In the genomic region with DNA sequence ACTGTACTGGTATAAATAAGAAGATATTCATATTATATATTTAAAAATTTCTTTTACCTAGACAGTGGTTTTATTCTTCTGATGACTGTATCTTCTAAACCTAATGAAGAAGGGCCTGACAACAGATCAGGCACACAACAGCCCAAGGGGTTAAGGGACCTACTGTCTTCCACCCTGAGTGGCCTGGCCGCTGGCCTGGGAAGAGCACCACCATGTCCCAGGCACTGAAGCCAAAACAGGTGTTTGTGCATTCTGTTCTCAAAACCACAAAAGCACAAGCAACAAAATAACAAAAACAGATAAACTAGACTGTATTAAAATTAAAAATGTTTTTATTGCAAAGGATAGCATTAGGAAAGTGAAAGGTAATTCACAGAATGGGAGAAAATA, we compare ENCODE assay signal across 22 cellular contexts. TPM values are rescaled to one million over a fixed set of nuclear protein-coding genes. Genes with fewer than 3 reads are reported as not detected.
DNase-seq lines count a peak whose midpoint lies in the region; TF ChIP-seq lines count a peak whose summit lies in the region.
"Had no signal": no experiment of that assay in that cellular context is flagged by ENCODE, and none has a peak within 500 bp of the region (broad histone marks: within the 10 kb centered on the region; RNA-seq: fewer than 3 reads in every experiment).

No MANE protein-coding gene starts in this region.

- TF ChIP-seq CTCF in CD14-positive monocyte (IDR thresholded peaks at IDR 0.05) (no peak), testis (IDR thresholded peaks at IDR 0.05) (no peak)

- no peak overlapping the region for H3K4me3 ChIP-seq in SJCRH30
- H3K4me3 ChIP-seq in mesenchymal stem cell (ENCODE audit: insufficient read depth in 1 of 2, low read depth in 1 of 2, low read length in 2 of 2), result no peak overlapping the region
- no peak overlapping the region for H3K4me3 ChIP-seq in testis
- H3K4me3 ChIP-seq: GM23338 had no signal

- H3K27ac ChIP-seq in SJCRH30, result peak overlapping the region; percentile 62
- peak overlapping the region; percentile 59 for H3K27ac ChIP-seq in mesenchymal stem cell (ENCODE audit: low read length, poor library complexity, severe bottlenecking)
- peak overlapping the region; percentile 12 to 69 for H3K27ac ChIP-seq in testis
- H3K27ac ChIP-seq: KMS-11 had no signal

- H3K4ac ChIP-seq in mesenchymal stem cell (ENCODE audit: low read depth in 1 of 2, low read length in 2 of 2), result no peak overlapping the region

- WGBS in mesenchymal stem cell, result 100% methylated on average over 1 of the region's 1 CpG
- 26 to 47% methylated on average over 1 of the region's 1 CpG for WGBS in testis, 2 donors

- H3K23ac ChIP-seq in mesenchymal stem cell (ENCODE audit: low read length in 2 of 2), result no peak overlapping the region

- no peak overlapping the region for H2BK12ac ChIP-seq in mesenchymal stem cell (ENCODE audit: low read length in 2 of 2)

- H4K91ac ChIP-seq in mesenchymal stem cell (ENCODE audit: low read length), result no peak overlapping the region

- H3K27me3 Mint-ChIP-seq in CD14-positive monocyte (ENCODE audit: low read depth in 3 of 3), result no peaks in the 10 kb centered on the region
- H3K27me3 Mint-ChIP-seq: T-cell had no signal

- no peak overlapping the region for H2BK5ac ChIP-seq in mesenchymal stem cell (ENCODE audit: low read depth, low read length, poor library complexity, severe bottlenecking)

- H3K27me3 ChIP-seq in SJCRH30, result no peaks in the 10 kb centered on the region
- no peaks in the 10 kb centered on the region for H3K27me3 ChIP-seq in mesenchymal stem cell (ENCODE audit: control insufficient read depth in 1 of 2, insufficient read depth in 1 of 2, low read length in 2 of 2)
- no peaks in the 10 kb centered on the region for H3K27me3 ChIP-seq in testis
- H3K27me3 ChIP-seq: BE2C had no signal

- H3K4me1 Mint-ChIP-seq in CD14-positive monocyte, result peaks cover 83% of the 10 kb centered on the region

- H2AK5ac ChIP-seq in mesenchymal stem cell (ENCODE audit: low read length, severe bottlenecking), result peak overlapping the region; percentile 98

- DNase-seq in CD14-positive monocyte (ENCODE audit: low spot score) (no peak), SJCRH30 (peak in 1 of 2 experiments; percentile 39), mesenchymal stem cell (no peak), testis (no peak), medulla oblongata (ENCODE audit: extremely low spot score) (no peak), AML-193 (lab: John Stamatoyannopoulos, UW) (no peak)
- no peak for DNase-seq in activated CD4-positive, alpha-beta T cell treated with anti-CD3 and anti-CD28 coated beads for 48 hours
- DNase-seq: BE2C; Caco-2; CD4-positive, alpha-beta memory T cell; DMS 273 treated with DMSO at 0.1 percent for 48 hours; DMS79 treated with DMSO at 0.1 percent for 48 hours; IMR-90; MV-4-11; NCI-H1694; NCI-H2081; NCI-H2171 treated with DMSO at 0.1 percent for 48 hours; NCI-H526; RPMI8226; T-cell had no signal

- H3K79me1 ChIP-seq in mesenchymal stem cell (replicated peaks; ENCODE audit: low read length, poor library complexity, severe bottlenecking), result no peaks in the 10 kb centered on the region

- H3K9me3 ChIP-seq in SJCRH30 (replicated peaks), result no peaks in the 10 kb centered on the region
- no peaks in the 10 kb centered on the region for H3K9me3 ChIP-seq in mesenchymal stem cell (ENCODE audit: control insufficient read depth, low read length)
- no peaks in the 10 kb centered on the region for H3K9me3 ChIP-seq in testis
- H3K9me3 ChIP-seq: BE2C, Caco-2 had no signal

- H2BK120ac ChIP-seq in mesenchymal stem cell (ENCODE audit: low read depth, low read length), result no peak overlapping the region

- no peak overlapping the region for H2BK15ac ChIP-seq in mesenchymal stem cell (ENCODE audit: low read depth, poor library complexity, severe bottlenecking)

- TF ChIP-seq POLR2A in testis (IDR thresholded peaks at IDR 0.05), result no peak

- H3K36me3 Mint-ChIP-seq in CD14-positive monocyte, result peaks cover 36 to 57% of the 10 kb centered on the region in 2 donors
- H3K36me3 Mint-ChIP-seq: CD4-positive, alpha-beta memory T cell; T-cell had no signal

- H3K14ac ChIP-seq in mesenchymal stem cell (ENCODE audit: low read length in 2 of 2), result no peak overlapping the region

- intact Hi-C loops in CD14-positive monocyte (cut with micrococcal nuclease), result no loop called here
- intact Hi-C loops in testis (cut with DNase I; ENCODE audit: low total_unique reads), result no loop called here

- H3K4me1 ChIP-seq in SJCRH30 (peaks cover 9% of the 10 kb centered on the region), mesenchymal stem cell (ENCODE audit: control insufficient read depth, insufficient read depth, low read depth, low read length) (peaks cover 10% of the 10 kb centered on the region), testis (no peaks in the 10 kb centered on the region)
- H3K4me1 ChIP-seq: BE2C had no signal

- no peak overlapping the region for H4K8ac ChIP-seq in mesenchymal stem cell (ENCODE audit: low read length)

- no peak overlapping the region for H2AFZ ChIP-seq in mesenchymal stem cell (ENCODE audit: low read depth, low read length)
- H2AFZ ChIP-seq: GM23338 had no signal

- H3K4me3 Mint-ChIP-seq in CD14-positive monocyte, result no peak overlapping the region
- H3K4me3 Mint-ChIP-seq: CD4-positive, alpha-beta memory T cell; GM23338 had no signal

- no peak overlapping the region for H3K4me2 ChIP-seq in mesenchymal stem cell (ENCODE audit: low read length, poor library complexity, severe bottlenecking)
- H3K4me2 ChIP-seq: GM23338, KMS-11 had no signal

- H3K27ac Mint-ChIP-seq in CD14-positive monocyte, result peak overlapping the region in 4 of 7 donors; percentile 62 to 98 (median 87)
- H3K27ac Mint-ChIP-seq: GM23338 had no signal

- no peak overlapping the region for H3K18ac ChIP-seq in mesenchymal stem cell (ENCODE audit: low read depth in 1 of 2, low read length in 2 of 2)

- H3K36me3 ChIP-seq in SJCRH30, result no peaks in the 10 kb centered on the region
- peaks cover 0 to 64% of the 10 kb centered on the region in 2 experiments for H3K36me3 ChIP-seq in mesenchymal stem cell (ENCODE audit: control insufficient read depth in 1 of 2, insufficient read depth in 2 of 2, low read depth in 1 of 2, low read length in 2 of 2)
- no peaks in the 10 kb centered on the region for H3K36me3 ChIP-seq in testis (ENCODE audit: low read depth, missing control alignments)
- H3K36me3 ChIP-seq: BE2C had no signal

- H3K9me3 Mint-ChIP-seq in CD14-positive monocyte, result no peaks in the 10 kb centered on the region
- H3K9me3 Mint-ChIP-seq: CD4-positive, alpha-beta memory T cell; GM23338; T-cell had no signal

- H3K9ac ChIP-seq in mesenchymal stem cell (ENCODE audit: low read length), result no peak overlapping the region
- H3K9ac ChIP-seq: KMS-11 had no signal

RNA-seq across cellular contexts. Expression of a gene that starts 9.1 kb away (rescaled TPM):
- polyA plus RNA-seq in CD14-positive monocyte (100 to 1,000 TPM; 205 to 342 TPM), testis (ENCODE audit: insufficient read depth, low read depth, low replicate concordance) (33.0 TPM)
- 0.49 and 0.68 TPM in 2 replicates for total RNA-seq in SJCRH30 (2014; rRNA removed; shearing (Covaris generic))
- 0.18 TPM for polyA plus RNA-seq in mesenchymal stem cell (2013, experiment 1 of 2)
- 0.66 TPM for polyA plus RNA-seq in mesenchymal stem cell (2013, experiment 2 of 2)
- 10 to 100 TPM in 1 of 2 donors, 1 to 10 TPM in 1; 7.7 to 14.7 TPM for total RNA-seq in testis
- total RNA-seq: GM23338, IMR-90 had no signal
- polyA plus RNA-seq: GM23338, IMR-90 had no signal

RNA-seq across cellular contexts. Expression of a gene that starts 49.2 kb away (rescaled TPM):
- polyA plus RNA-seq in CD14-positive monocyte (10 to 100 TPM; 72.0 to 95.2 TPM), testis (ENCODE audit: insufficient read depth, low read depth, low replicate concordance) (3.7 TPM)
- 1.9 and 2.1 TPM in 2 replicates for total RNA-seq in SJCRH30 (2014; rRNA removed; shearing (Covaris generic))
- polyA plus RNA-seq in mesenchymal stem cell (2013, experiment 1 of 2), result 6.6 TPM
- 7.6 TPM for polyA plus RNA-seq in mesenchymal stem cell (2013, experiment 2 of 2)
- total RNA-seq in testis, result 1 to 10 TPM; 3.1 to 5.5 TPM
- total RNA-seq: Caco-2, GM23338 had no signal
- polyA plus RNA-seq: CD4-positive, alpha-beta memory T cell had no signal
